ENCODE assay signal across 11 cellular contexts in the genomic region with DNA sequence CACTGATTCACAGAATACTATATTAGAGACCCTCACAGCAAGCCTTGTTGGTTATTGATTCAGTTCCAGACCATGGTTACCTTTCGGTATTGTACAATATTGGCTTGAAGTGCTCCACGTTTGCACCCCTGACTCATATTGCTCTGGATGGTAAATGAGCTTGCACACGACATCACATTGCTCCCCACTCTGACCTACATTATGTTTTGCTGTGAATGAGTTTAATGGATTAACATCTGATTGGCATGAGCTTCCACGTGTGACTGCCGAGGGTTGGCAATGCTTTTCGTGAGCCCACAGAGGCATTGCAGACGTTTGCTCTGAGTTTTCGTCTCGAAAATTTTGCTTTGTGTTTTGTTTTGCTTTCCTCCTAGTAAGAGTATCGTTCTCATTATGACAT.
"Had no signal": no experiment of that assay in that cellular context is flagged by ENCODE, and none has a peak within 500 bp of the region (broad histone marks: within the 10 kb centered on the region; RNA-seq: fewer than 3 reads in every experiment).

No MANE protein-coding gene starts in this region.

- H3K36me3 ChIP-seq: cardiac muscle cell, prostate gland had no signal

- H3K27me3 ChIP-seq: cardiac muscle cell, esophagus muscularis mucosa, hepatocyte had no signal

- ATAC-seq: left lobe of liver, right cardiac atrium, SK-N-SH treated with all-trans-retinoic acid at 6 μM for 48 hours had no signal

- H3K4me3 Mint-ChIP-seq: activated CD8-positive, alpha-beta T cell treated with anti-CD3 and anti-CD28 coated beads for 36 hours had no signal

- H3K27ac ChIP-seq: cardiac muscle cell, esophagus muscularis mucosa, hepatocyte, prostate gland had no signal

- H3K9me3 Mint-ChIP-seq: activated CD8-positive, alpha-beta T cell treated with anti-CD3 and anti-CD28 coated beads for 36 hours had no signal

- H3K4me1 ChIP-seq: esophagus muscularis mucosa, prostate gland had no signal

- H3K27me3 Mint-ChIP-seq: activated CD8-positive, alpha-beta T cell treated with anti-CD3 and anti-CD28 coated beads for 36 hours had no signal

- H3K27ac Mint-ChIP-seq: activated CD8-positive, alpha-beta T cell treated with anti-CD3 and anti-CD28 coated beads for 36 hours had no signal

- H3K4me3 ChIP-seq: cardiac muscle cell, esophagus muscularis mucosa, hepatocyte, prostate gland had no signal

- H3K9me3 ChIP-seq: esophagus muscularis mucosa, prostate gland had no signal

- DNase-seq: activated CD4-positive, CD25-positive, alpha-beta regulatory T cell; midbrain; right cardiac atrium; SHP77 treated with DMSO at 0.1 percent for 48 hours had no signal
